In the genomic region with DNA sequence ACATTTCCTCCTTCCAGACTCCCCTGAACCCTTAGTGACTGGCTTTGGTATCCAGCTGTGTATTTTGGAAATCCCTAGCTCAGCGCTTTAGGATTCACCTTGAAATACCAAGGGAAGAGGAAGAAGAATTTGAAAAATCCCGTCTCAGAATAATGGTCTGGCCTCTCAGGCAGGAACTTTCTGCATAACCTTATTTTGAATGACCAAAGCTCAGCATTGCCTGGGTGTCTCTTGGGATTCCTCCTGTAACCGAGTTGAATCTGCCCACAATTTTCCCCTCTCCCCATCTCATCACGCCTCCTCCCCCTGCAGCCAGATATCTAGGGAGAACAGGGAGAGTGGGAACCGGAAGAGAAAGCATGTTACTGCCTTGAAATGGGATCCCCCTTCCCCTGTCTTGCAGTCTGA, we compare ENCODE assay signal across 1 cellular context.
TF ChIP-seq lines count a peak whose summit lies in the region.

No MANE protein-coding gene starts in this region.

TF ChIP-seq in GM12878, 131 proteins besides CTCF, POLR2A, EP300 and RAD21 (continued from another document):
- TF ChIP-seq, protein P1, sequence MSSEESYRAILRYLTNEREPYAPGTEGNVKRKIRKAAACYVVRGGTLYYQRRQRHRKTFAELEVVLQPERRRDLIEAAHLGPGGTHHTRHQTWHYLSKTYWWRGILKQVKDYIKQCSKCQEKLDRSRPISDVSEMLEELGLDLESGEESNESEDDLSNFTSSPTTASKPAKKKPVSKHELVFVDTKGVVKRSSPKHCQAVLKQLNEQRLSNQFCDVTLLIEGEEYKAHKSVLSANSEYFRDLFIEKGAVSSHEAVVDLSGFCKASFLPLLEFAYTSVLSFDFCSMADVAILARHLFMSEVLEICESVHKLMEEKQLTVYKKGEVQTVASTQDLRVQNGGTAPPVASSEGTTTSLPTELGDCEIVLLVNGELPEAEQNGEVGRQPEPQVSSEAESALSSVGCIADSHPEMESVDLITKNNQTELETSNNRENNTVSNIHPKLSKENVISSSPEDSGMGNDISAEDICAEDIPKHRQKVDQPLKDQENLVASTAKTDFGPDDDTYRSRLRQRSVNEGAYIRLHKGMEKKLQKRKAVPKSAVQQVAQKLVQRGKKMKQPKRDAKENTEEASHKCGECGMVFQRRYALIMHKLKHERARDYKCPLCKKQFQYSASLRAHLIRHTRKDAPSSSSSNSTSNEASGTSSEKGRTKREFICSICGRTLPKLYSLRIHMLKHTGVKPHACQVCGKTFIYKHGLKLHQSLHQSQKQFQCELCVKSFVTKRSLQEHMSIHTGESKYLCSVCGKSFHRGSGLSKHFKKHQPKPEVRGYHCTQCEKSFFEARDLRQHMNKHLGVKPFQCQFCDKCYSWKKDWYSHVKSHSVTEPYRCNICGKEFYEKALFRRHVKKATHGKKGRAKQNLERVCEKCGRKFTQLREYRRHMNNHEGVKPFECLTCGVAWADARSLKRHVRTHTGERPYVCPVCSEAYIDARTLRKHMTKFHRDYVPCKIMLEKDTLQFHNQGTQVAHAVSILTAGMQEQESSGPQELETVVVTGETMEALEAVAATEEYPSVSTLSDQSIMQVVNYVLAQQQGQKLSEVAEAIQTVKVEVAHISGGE (CRISPR knock-in tag; IDR thresholded peaks at IDR 0.05) = no peak
- TF ChIP-seq TARDBP (IDR thresholded peaks at IDR 0.05; ENCODE audit: borderline replicate concordance) (no peak), ZNF207 (IDR thresholded peaks at IDR 0.05; ENCODE audit: borderline replicate concordance) (no peak)
- TF ChIP-seq, protein P2, sequence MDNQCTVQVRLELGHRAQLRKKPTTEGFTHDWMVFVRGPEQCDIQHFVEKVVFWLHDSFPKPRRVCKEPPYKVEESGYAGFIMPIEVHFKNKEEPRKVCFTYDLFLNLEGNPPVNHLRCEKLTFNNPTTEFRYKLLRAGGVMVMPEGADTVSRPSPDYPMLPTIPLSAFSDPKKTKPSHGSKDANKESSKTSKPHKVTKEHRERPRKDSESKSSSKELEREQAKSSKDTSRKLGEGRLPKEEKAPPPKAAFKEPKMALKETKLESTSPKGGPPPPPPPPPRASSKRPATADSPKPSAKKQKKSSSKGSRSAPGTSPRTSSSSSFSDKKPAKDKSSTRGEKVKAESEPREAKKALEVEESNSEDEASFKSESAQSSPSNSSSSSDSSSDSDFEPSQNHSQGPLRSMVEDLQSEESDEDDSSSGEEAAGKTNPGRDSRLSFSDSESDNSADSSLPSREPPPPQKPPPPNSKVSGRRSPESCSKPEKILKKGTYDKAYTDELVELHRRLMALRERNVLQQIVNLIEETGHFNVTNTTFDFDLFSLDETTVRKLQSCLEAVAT (IDR thresholded peaks at IDR 0.05) = no peak
